In the genomic region with DNA sequence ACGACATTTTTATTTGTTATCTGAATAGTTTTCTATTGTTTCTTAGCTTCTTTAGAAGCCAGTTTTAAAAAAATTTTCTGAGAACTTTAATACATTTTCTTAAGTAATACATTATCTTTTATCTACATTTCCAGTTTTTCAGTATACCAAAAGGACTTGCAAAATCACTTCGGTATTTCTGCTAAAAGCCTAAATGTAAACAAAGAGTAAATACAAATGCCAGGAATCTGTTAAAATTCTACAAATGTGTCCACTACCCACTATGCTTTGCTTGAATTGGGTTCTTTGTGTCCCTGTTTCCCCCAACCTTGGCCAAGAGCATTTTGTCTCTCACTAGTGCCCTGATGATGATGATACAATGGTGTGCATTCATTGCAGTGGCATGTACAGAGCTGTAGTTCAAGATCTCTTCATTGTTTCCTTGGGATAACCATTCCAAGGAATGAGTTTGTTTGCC, we compare ENCODE assay signal across 19 cellular contexts.
DNase-seq lines count a peak whose midpoint lies in the region; ATAC-seq, FAIRE-seq and TF ChIP-seq lines count a peak whose summit lies in the region.
"Had no signal": no experiment of that assay in that cellular context is flagged by ENCODE, and none has a peak within 500 bp of the region (broad histone marks: within the 10 kb centered on the region; RNA-seq: fewer than 3 reads in every experiment).

No MANE protein-coding gene starts in this region.

- no peak overlapping the region for H3K4me3 ChIP-seq in A549
- H3K4me3 ChIP-seq in GM23338: no peak overlapping the region
- H3K4me3 ChIP-seq: K562 had no signal

- TF ChIP-seq CTCF in A549 (IDR thresholded peaks at IDR 0.05): no peak
- no peak for TF ChIP-seq CTCF in WTC11 (IDR thresholded peaks at IDR 0.05)
- TF ChIP-seq CTCF in GM23338 (conservative IDR thresholded peaks at IDR 0.05; ENCODE audit: low read depth in 2 of 2): no peak

- H2AFZ ChIP-seq in GM23338: no peak overlapping the region

- H3K4me2 ChIP-seq in A549 (peak overlapping the region; percentile 64), GM23338 (no peak overlapping the region)

- H3K4me3 Mint-ChIP-seq in WTC11 (no peak overlapping the region), GM23338 (no peak overlapping the region)

- H3K9me3 Mint-ChIP-seq in WTC11 (no peaks in the 10 kb centered on the region), GM23338 (no peaks in the 10 kb centered on the region; the same call in 2 of the 3 replicates)

- no peaks in the 10 kb centered on the region for H4K20me1 ChIP-seq in GM23338 (replicated peaks; ENCODE audit: insufficient read depth)

- H3K36me3 ChIP-seq in GM23338 (ENCODE audit: insufficient read depth): no peaks in the 10 kb centered on the region

- no peaks in the 10 kb centered on the region for H3K79me2 ChIP-seq in GM23338 (replicated peaks; ENCODE audit: insufficient read depth)

- FAIRE-seq in A549 (lab: Jason Lieb, UNC): no peak
- FAIRE-seq in GM19239 (lab: Jason Lieb, UNC): no peak
- FAIRE-seq: K562 had no signal

- no peak for TF ChIP-seq POLR2A in A549 (IDR thresholded peaks at IDR 0.05; ENCODE audit: low read length)

- peaks cover 10% of the 10 kb centered on the region; the same call in 1 of the 2 replicates for H3K9me2 ChIP-seq in GM23338 (ENCODE audit: insufficient read depth)

- peak in 1 of 2 experiments; percentile 82 for DNase-seq in A549 (ENCODE audit: low read depth in 1 of 2, low spot score in 1 of 2)
- no peak for DNase-seq in WTC11 (ENCODE audit: low spot score)
- DNase-seq in foreskin melanocyte: peak; percentile 99
- DNase-seq in nucleus accumbens (lab: John Stamatoyannopoulos, UW): peak in 30 of 56 donors; percentile 3 to 68 (median 39)
- DNase-seq in GM19239 (ENCODE audit: insufficient read length, low spot score): no peak
- no peak for DNase-seq in NCI-H146 treated with DMSO at 0.1 percent for 48 hours (lab: John Stamatoyannopoulos, UW; ENCODE audit: unreplicated experiment)
- DNase-seq in GM23338 (ENCODE audit: low spot score): no peak
- no peak for DNase-seq in sciatic nerve (ENCODE audit: low spot score)
- DNase-seq: ACHN; activated CD8-positive, alpha-beta memory T cell treated with anti-CD3 and anti-CD28 coated beads, Interleukin-2, amount 50 U/mL, for 48 hours; central memory CD4-positive, alpha-beta T cell; GDM1; H7; MM.1S; NCI-H1436 treated with DMSO at 0.1 percent for 48 hours; NCI-H748 treated with DMSO at 0.1 percent for 48 hours; SIG-M5 had no signal

- no peaks in the 10 kb centered on the region for H3K36me3 Mint-ChIP-seq in WTC11
- H3K36me3 Mint-ChIP-seq in GM23338 (ENCODE audit: low read depth): no peaks in the 10 kb centered on the region

- H3F3A ChIP-seq in GM23338 (replicated peaks; ENCODE audit: low read depth): no peaks in the 10 kb centered on the region

- peak overlapping the region; percentile 67 to 77 for H3K27ac ChIP-seq in A549
- no peak overlapping the region for H3K27ac ChIP-seq in GM23338 (ENCODE audit: low read depth)
- H3K27ac ChIP-seq: epithelial cell of prostate had no signal

- POLR2A ChIA-PET in A549 (lab: Yijun Ruan, JAX) (no interaction called here), WTC11 (lab: Charles Lee) (no interaction called here)

- ATAC-seq in A549: peak; percentile 54 to 91; a peak in 5 of 6 replicates
- ATAC-seq in WTC11: no peak
- ATAC-seq in GM23338: no peak
- no peak for ATAC-seq in sciatic nerve
- ATAC-seq: K562 had no signal

- H3K4me1 ChIP-seq in A549 (peaks cover 30% of the 10 kb centered on the region), GM23338 (ENCODE audit: insufficient read depth) (no peaks in the 10 kb centered on the region)

- H3K9me3 ChIP-seq in A549: peaks cover 3% of the 10 kb centered on the region; the same call in 1 of the 3 replicates

- peak in 1 of 2 experiments; percentile 29; a peak in 2 of 5 replicates for TF ChIP-seq EP300 in A549 (IDR thresholded peaks at IDR 0.05)

- H3K4me1 Mint-ChIP-seq in WTC11: no peaks in the 10 kb centered on the region
- no peaks in the 10 kb centered on the region for H3K4me1 Mint-ChIP-seq in GM23338

- intact Hi-C loops in sciatic nerve (cut with DNase I): no loop called here

- CTCF ChIA-PET in A549 (lab: Yijun Ruan, JAX): no interaction called here
- CTCF ChIA-PET in WTC11 (lab: Charles Lee): no interaction called here

- peak in 1 of 2 experiments; percentile 5; a peak in 2 of 5 replicates for TF ChIP-seq RAD21 in A549 (conservative IDR thresholded peaks at IDR 0.05 in 1 of 2, IDR thresholded peaks at IDR 0.05 in 1 of 2)

- no peaks in the 10 kb centered on the region for H3K27me3 ChIP-seq in GM23338 (ENCODE audit: insufficient read depth)

- H3K27ac Mint-ChIP-seq in WTC11: no peak overlapping the region
- H3K27ac Mint-ChIP-seq in GM23338: no peak overlapping the region; the same call in 1 of the 2 replicates

- H3K27me3 Mint-ChIP-seq in WTC11 (ENCODE audit: low read depth) (no peaks in the 10 kb centered on the region), GM23338 (ENCODE audit: insufficient read depth, low read depth, poor library complexity) (no peaks in the 10 kb centered on the region)

- 3% methylated on average over 2 of the region's 2 CpGs for WGBS in A549 (ENCODE audit: missing lambda C conversion rate)

TF ChIP-seq in A549, 52 proteins besides CTCF, POLR2A, EP300 and RAD21 (continues in another document):
- TF ChIP-seq CEBPB (IDR thresholded peaks at IDR 0.05) (peak; percentile 65 to 89), MAX (IDR thresholded peaks at IDR 0.05) (0 out of 2 replicates have a peak, but pooled peaks have one; percentile 6), ELK1 (IDR thresholded peaks at IDR 0.05; ENCODE audit: low read depth, low read length) (no peak), HES2 (IDR thresholded peaks at IDR 0.05) (no peak), EHMT2 (IDR thresholded peaks at IDR 0.05; ENCODE audit: low read depth) (0 out of 2 replicates have a peak, but pooled peaks have one; percentile 26)

TF ChIP-seq in WTC11, 78 proteins besides CTCF, POLR2A, EP300 and RAD21:
- TF ChIP-seq GABPB1 (CRISPR knock-in tag; IDR thresholded peaks at IDR 0.05) (peak; percentile 92), ZNF121 (CRISPR knock-in tag; IDR thresholded peaks at IDR 0.05) (no peak)

TF ChIP-seq in GM23338, 12 proteins besides CTCF, POLR2A, EP300 and RAD21 (continues in another document):
- TF ChIP-seq, protein P1, sequence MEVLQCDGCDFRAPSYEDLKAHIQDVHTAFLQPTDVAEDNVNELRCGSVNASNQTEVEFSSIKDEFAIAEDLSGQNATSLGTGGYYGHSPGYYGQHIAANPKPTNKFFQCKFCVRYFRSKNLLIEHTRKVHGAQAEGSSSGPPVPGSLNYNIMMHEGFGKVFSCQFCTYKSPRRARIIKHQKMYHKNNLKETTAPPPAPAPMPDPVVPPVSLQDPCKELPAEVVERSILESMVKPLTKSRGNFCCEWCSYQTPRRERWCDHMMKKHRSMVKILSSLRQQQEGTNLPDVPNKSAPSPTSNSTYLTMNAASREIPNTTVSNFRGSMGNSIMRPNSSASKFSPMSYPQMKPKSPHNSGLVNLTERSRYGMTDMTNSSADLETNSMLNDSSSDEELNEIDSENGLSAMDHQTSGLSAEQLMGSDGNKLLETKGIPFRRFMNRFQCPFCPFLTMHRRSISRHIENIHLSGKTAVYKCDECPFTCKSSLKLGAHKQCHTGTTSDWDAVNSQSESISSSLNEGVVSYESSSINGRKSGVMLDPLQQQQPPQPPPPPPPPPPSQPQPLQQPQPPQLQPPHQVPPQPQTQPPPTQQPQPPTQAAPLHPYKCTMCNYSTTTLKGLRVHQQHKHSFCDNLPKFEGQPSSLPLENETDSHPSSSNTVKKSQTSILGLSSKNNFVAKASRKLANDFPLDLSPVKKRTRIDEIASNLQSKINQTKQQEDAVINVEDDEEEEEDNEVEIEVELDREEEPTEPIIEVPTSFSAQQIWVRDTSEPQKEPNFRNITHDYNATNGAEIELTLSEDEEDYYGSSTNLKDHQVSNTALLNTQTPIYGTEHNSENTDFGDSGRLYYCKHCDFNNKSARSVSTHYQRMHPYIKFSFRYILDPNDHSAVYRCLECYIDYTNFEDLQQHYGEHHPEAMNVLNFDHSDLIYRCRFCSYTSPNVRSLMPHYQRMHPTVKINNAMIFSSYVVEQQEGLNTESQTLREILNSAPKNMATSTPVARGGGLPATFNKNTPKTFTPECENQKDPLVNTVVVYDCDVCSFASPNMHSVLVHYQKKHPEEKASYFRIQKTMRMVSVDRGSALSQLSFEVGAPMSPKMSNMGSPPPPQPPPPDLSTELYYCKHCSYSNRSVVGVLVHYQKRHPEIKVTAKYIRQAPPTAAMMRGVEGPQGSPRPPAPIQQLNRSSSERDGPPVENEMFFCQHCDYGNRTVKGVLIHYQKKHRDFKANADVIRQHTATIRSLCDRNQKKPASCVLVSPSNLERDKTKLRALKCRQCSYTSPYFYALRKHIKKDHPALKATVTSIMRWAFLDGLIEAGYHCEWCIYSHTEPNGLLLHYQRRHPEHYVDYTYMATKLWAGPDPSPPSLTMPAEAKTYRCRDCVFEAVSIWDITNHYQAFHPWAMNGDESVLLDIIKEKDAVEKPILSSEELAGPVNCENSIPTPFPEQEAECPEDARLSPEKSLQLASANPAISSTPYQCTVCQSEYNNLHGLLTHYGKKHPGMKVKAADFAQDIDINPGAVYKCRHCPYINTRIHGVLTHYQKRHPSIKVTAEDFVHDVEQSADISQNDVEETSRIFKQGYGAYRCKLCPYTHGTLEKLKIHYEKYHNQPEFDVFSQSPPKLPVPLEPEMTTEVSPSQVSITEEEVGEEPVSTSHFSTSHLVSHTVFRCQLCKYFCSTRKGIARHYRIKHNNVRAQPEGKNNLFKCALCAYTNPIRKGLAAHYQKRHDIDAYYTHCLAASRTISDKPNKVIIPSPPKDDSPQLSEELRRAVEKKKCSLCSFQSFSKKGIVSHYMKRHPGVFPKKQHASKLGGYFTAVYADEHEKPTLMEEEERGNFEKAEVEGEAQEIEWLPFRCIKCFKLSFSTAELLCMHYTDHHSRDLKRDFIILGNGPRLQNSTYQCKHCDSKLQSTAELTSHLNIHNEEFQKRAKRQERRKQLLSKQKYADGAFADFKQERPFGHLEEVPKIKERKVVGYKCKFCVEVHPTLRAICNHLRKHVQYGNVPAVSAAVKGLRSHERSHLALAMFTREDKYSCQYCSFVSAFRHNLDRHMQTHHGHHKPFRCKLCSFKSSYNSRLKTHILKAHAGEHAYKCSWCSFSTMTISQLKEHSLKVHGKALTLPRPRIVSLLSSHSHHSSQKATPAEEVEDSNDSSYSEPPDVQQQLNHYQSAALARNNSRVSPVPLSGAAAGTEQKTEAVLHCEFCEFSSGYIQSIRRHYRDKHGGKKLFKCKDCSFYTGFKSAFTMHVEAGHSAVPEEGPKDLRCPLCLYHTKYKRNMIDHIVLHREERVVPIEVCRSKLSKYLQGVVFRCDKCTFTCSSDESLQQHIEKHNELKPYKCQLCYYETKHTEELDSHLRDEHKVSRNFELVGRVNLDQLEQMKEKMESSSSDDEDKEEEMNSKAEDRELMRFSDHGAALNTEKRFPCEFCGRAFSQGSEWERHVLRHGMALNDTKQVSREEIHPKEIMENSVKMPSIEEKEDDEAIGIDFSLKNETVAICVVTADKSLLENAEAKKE (CRISPR knock-in tag; IDR thresholded peaks at IDR 0.05): no peak

Comparison
In these comparisons a context has a peak if more than half of its experiments do, and no peak if none do; other contexts are left out.
1. ATAC-seq: peak in A549 (2 of 2); none in WTC11 (single experiment), GM23338 (single experiment) and sciatic nerve (single experiment).
2. DNase-seq: peak in foreskin melanocyte (single experiment) and nucleus accumbens (30 of 56); none in WTC11 (single experiment), GM19239 (single experiment), NCI-H146 treated with DMSO at 0.1 percent for 48 hours (single experiment), GM23338 (single experiment) and sciatic nerve (single experiment).
3. Of the 8 proteins assayed by ChIP-seq in both WTC11 and A549: peak only in WTC11: none; only in A549: MAX; in both: none; in neither: 7.